ENCODE assay signal across 1 cellular context in genomic region chr22:46415816-46416536, GRCh38.
TF ChIP-seq lines count a peak whose summit lies in the region.

No MANE protein-coding gene starts in this region.

TF ChIP-seq in IMR-90, 13 proteins besides CTCF, POLR2A, EP300 and RAD21:
- TF ChIP-seq NFE2L2 (IDR thresholded peaks at IDR 0.05; ENCODE audit: low read depth, low read length) (no peak), RFX5 (IDR thresholded peaks at IDR 0.05; ENCODE audit: low read depth, low read length) (no peak), ELK1 (IDR thresholded peaks at IDR 0.05; ENCODE audit: borderline replicate concordance, low read depth, low read length) (no peak), MAZ (IDR thresholded peaks at IDR 0.05; ENCODE audit: borderline replicate concordance, low read depth, low read length) (no peak), MXI1 (IDR thresholded peaks at IDR 0.05; ENCODE audit: borderline replicate concordance, low read depth, low read length) (no peak), USF2 (IDR thresholded peaks at IDR 0.05; ENCODE audit: low read depth, low read length) (no peak), MAFK (IDR thresholded peaks at IDR 0.05; ENCODE audit: low read depth, low read length) (no peak), CEBPB (IDR thresholded peaks at IDR 0.05; ENCODE audit: low read depth, low read length) (no peak), CHD1 (IDR thresholded peaks at IDR 0.05; ENCODE audit: low read depth, low read length) (no peak)
